ENCODE assay signal across 13 cellular contexts in genomic region chr11:125123194-125123946, GRCh38. TPM values are rescaled to one million over a fixed set of nuclear protein-coding genes. Genes with fewer than 3 reads are reported as not detected.
DNase-seq lines count a peak whose midpoint lies in the region; ATAC-seq and TF ChIP-seq lines count a peak whose summit lies in the region.
"Had no signal": no experiment of that assay in that cellular context is flagged by ENCODE, and none has a peak within 500 bp of the region (broad histone marks: within the 10 kb centered on the region; RNA-seq: fewer than 3 reads in every experiment).

No MANE protein-coding gene starts in this region.

- TF ChIP-seq CTCF in liver (IDR thresholded peaks at IDR 0.05; ENCODE audit: low read depth, low read length, missing input control), result no peak

- H3K4me1 ChIP-seq in ES-I3 (ENCODE audit: insufficient read depth, low read length) (no peaks in the 10 kb centered on the region), SJCRH30 (peaks cover 15% of the 10 kb centered on the region), liver (ENCODE audit: control insufficient read depth in 4 of 4, insufficient read depth in 4 of 4, low read length in 3 of 4) (peaks cover 0 to 19% (median 7%) of the 10 kb centered on the region in 4 donors), skeletal muscle satellite cell (ENCODE audit: control insufficient read depth, insufficient read depth, low read length) (peaks cover 12% of the 10 kb centered on the region)
- H3K4me1 ChIP-seq: SJSA1 had no signal

- H3K4me3 ChIP-seq in SJCRH30 (peak overlapping the region; percentile 36), liver (ENCODE audit: low read depth in 1 of 3, low read length in 3 of 3) (peak overlapping the region; percentile 15 to 57 (median 51)), skeletal muscle satellite cell (ENCODE audit: low read length) (peak overlapping the region; percentile 59), MG63 (no peak overlapping the region)
- H3K4me3 ChIP-seq: SJSA1, skin epidermis had no signal

- TF ChIP-seq RAD21 in liver (IDR thresholded peaks at IDR 0.05), result no peak

- H3K27me3 ChIP-seq in SJCRH30 (no peaks in the 10 kb centered on the region), liver (ENCODE audit: control insufficient read depth in 4 of 4, insufficient read depth in 4 of 4, low read length in 3 of 4) (no peaks in the 10 kb centered on the region), skeletal muscle satellite cell (ENCODE audit: control insufficient read depth, insufficient read depth, low read length) (no peaks in the 10 kb centered on the region), MG63 (no peaks in the 10 kb centered on the region)
- H3K27me3 ChIP-seq: SJSA1 had no signal

- no peak for ATAC-seq in HG03378 (IDR thresholded peaks at IDR 0.05; ENCODE audit: unreplicated experiment)

- peak overlapping the region; percentile 74 for H3K4me2 ChIP-seq in skeletal muscle satellite cell (ENCODE audit: low read length)

- H3K27ac ChIP-seq in SJCRH30 (peak overlapping the region; percentile 44; the same call in 1 of the 2 replicates), liver (ENCODE audit: low read depth in 1 of 2, low read length in 2 of 2) (peak overlapping the region; percentile 77 to 88)
- H3K27ac ChIP-seq: SJSA1 had no signal

- no peaks in the 10 kb centered on the region for H3K9me3 ChIP-seq in ES-I3 (ENCODE audit: control insufficient read depth, insufficient read depth, low read length)
- H3K9me3 ChIP-seq in SJCRH30 (replicated peaks), result no peaks in the 10 kb centered on the region
- H3K9me3 ChIP-seq in liver (ENCODE audit: control insufficient read depth in 4 of 4, low read length in 3 of 4), result no peaks in the 10 kb centered on the region
- H3K9me3 ChIP-seq in skeletal muscle satellite cell (replicated peaks; ENCODE audit: low read length), result no peaks in the 10 kb centered on the region
- no peaks in the 10 kb centered on the region for H3K9me3 ChIP-seq in MG63
- H3K9me3 ChIP-seq: SJSA1 had no signal

- DNase-seq in SJCRH30 (no peak), MG63 (no peak), KG1 (lab: John Stamatoyannopoulos, UW) (no peak), activated gamma-delta T cell treated with Interleukin-2 at 50 U/mL for 16 hours (no peak)
- DNase-seq: activated naive CD8-positive, alpha-beta T cell treated with anti-CD3 and anti-CD28 coated beads, Interleukin-2, amount 10 ng/mL, durations not matched to agents 7 days and 5 days; effector CD8-positive, alpha-beta T cell; NCI-H1417 treated with DMSO at 0.1 percent for 48 hours had no signal

- WGBS in liver, result 34% methylated on average over 4 of the region's 4 CpGs

- no peaks in the 10 kb centered on the region for H3K36me3 ChIP-seq in ES-I3 (ENCODE audit: insufficient read depth, low read length)
- H3K36me3 ChIP-seq in SJCRH30, result no peaks in the 10 kb centered on the region
- H3K36me3 ChIP-seq in liver (ENCODE audit: control insufficient read depth in 4 of 4, insufficient read depth in 3 of 4, low read depth in 1 of 4, low read length in 3 of 4), result no peaks in the 10 kb centered on the region
- no peaks in the 10 kb centered on the region for H3K36me3 ChIP-seq in skeletal muscle satellite cell (ENCODE audit: insufficient read depth, low read length)
- H3K36me3 ChIP-seq in MG63, result no peaks in the 10 kb centered on the region
- H3K36me3 ChIP-seq: SJSA1 had no signal

- H3K9ac ChIP-seq in ES-I3 (ENCODE audit: low read depth, low read length), result peak overlapping the region; percentile 16; the same call in 1 of the 2 replicates
- peak overlapping the region in 1 of 2 donors; percentile 82 for H3K9ac ChIP-seq in liver (ENCODE audit: low read depth in 1 of 2, low read length in 2 of 2)
- H3K9ac ChIP-seq in skeletal muscle satellite cell (ENCODE audit: low read depth, low read length), result peak overlapping the region; percentile 37

TF ChIP-seq in liver, 16 proteins besides CTCF, POLR2A, EP300 and RAD21:
- TF ChIP-seq EGR1 (IDR thresholded peaks at IDR 0.05; ENCODE audit: low read depth in 2 of 2) (peak in 1 of 2 donors; percentile 62), HNF4G (IDR thresholded peaks at IDR 0.05) (no peak), JUND (IDR thresholded peaks at IDR 0.05) (peak; percentile 19 to 81), RXRA (IDR thresholded peaks at IDR 0.05) (peak; percentile 70 to 94), REST (IDR thresholded peaks at IDR 0.05) (peak; percentile 48), FOXA2 (IDR thresholded peaks at IDR 0.05) (peak; percentile 61), FOXA1 (IDR thresholded peaks at IDR 0.05) (no peak), YY1 (IDR thresholded peaks at IDR 0.05) (peak; percentile 42), NR2F2 (IDR thresholded peaks at IDR 0.05) (peak; percentile 89), SP1 (IDR thresholded peaks at IDR 0.05) (peak; percentile 84), HNF4A (conservative IDR thresholded peaks at IDR 0.05) (peak; percentile 75 to 89), ATF3 (IDR thresholded peaks at IDR 0.05) (no peak), MAX (IDR thresholded peaks at IDR 0.05) (peak; percentile 59), TAF1 (conservative IDR thresholded peaks at IDR 0.05) (no peak), ZBTB33 (IDR thresholded peaks at IDR 0.05) (peak; percentile 53), GABPA (IDR thresholded peaks at IDR 0.05 in 1 of 2, conservative IDR thresholded peaks at IDR 0.05 in 1 of 2) (no peak)

RNA-seq across cellular contexts. Expression of gene TMEM218, which starts 11.9 kb away (rescaled TPM):
- 19.1 and 22.0 TPM in 2 replicates for total RNA-seq in SJCRH30 (2014; rRNA removed; shearing (Covaris generic))
- 10 to 100 TPM; 11.1 to 13.4 TPM for total RNA-seq in liver
- 10 to 100 TPM; 14.7 to 16.4 TPM for polyA plus RNA-seq in liver
- 23.8 and 24.8 TPM in 2 replicates for total RNA-seq in skeletal muscle satellite cell (2012; rRNA removed)
- 27.7 and 31.6 TPM in 2 replicates for total RNA-seq in MG63 (2014; rRNA removed; shearing (Covaris generic); ENCODE audit: low replicate concordance)

RNA-seq across cellular contexts. Expression of gene PKNOX2, which starts 41.2 kb away (rescaled TPM):
- 13.1 and 15.1 TPM in 2 replicates for total RNA-seq in SJCRH30 (2014; rRNA removed; shearing (Covaris generic))
- under 1 TPM; 0.23 to 0.25 TPM for total RNA-seq in liver
- polyA plus RNA-seq in liver, result under 1 TPM; 0.14 to 0.29 TPM
- total RNA-seq in skeletal muscle satellite cell (2012; rRNA removed), result 0.25 and 1.3 TPM in 2 replicates
- total RNA-seq in MG63 (2014; rRNA removed; shearing (Covaris generic); ENCODE audit: low replicate concordance), result 0.94 and 15.3 TPM in 2 replicates
- total RNA-seq: activated naive CD8-positive, alpha-beta T cell treated with anti-CD3 and anti-CD28 coated beads, Interleukin-2, amount 10 ng/mL, durations not matched to agents 7 days and 5 days; SJSA1 had no signal
